ENCODE assay signal across 17 cellular contexts in the genomic region with DNA sequence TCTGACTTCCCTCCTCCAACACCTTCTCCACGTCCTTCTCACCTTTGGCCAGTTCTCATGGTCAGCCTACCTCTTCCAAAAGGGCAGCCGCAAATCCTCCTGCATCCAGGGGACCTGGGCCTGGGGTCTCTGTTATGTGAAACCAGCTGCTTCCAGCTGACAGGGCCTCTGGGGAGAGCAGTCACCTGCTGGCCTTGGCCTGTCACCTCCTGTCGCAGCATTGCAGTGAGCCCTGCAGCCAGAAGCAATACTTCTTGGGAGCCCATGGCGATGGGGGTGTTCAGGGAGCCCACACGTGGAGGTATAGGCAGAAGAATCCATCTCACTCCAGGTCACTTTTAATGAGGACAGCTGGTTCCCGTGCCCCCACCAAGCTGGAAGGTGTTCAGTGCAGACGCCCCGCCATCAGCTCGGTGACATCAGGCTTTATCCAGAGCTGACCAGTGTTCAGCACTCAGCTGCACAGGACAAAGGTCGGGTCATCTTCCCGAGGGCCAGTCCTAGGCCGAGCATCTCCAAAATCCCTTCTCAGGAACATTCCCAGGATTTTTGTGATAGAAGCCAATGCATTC. TPM values are rescaled to one million over a fixed set of nuclear protein-coding genes. Genes with fewer than 3 reads are reported as not detected.
DNase-seq lines count a peak whose midpoint lies in the region; ATAC-seq, FAIRE-seq and TF ChIP-seq lines count a peak whose summit lies in the region.
"Had no signal": no experiment of that assay in that cellular context is flagged by ENCODE, and none has a peak within 500 bp of the region (broad histone marks: within the 10 kb centered on the region; RNA-seq: fewer than 3 reads in every experiment).

No MANE protein-coding gene starts in this region.

- no peak overlapping the region for H3K4me3 Mint-ChIP-seq in CD8-positive, alpha-beta T cell

- DNase-seq in D341Med (ENCODE audit: low spot score) = peak; percentile 3
- DNase-seq in RWPE1 (ENCODE audit: low spot score) = no peak
- DNase-seq in kidney = peak; percentile 48
- peak; percentile 46 for DNase-seq in posterior vena cava (ENCODE audit: low spot score)
- no peak for DNase-seq in NCI-H2107 treated with DMSO at 0.1 percent for 48 hours (lab: John Stamatoyannopoulos, UW; ENCODE audit: unreplicated experiment)
- DNase-seq in CD8-positive, alpha-beta T cell = no peak
- no peak for DNase-seq in COLO829 (ENCODE audit: low spot score)
- DNase-seq: BE2C, NCI-H1436 treated with DMSO at 0.1 percent for 48 hours, NCI-H526 treated with DMSO at 0.1 percent for 48 hours had no signal

- no peak for TF ChIP-seq CTCF in RWPE1 (conservative IDR thresholded peaks at IDR 0.05; ENCODE audit: low read depth)
- no peak for TF ChIP-seq CTCF in kidney (IDR thresholded peaks at IDR 0.05; ENCODE audit: borderline replicate concordance, extremely low read depth, insufficient read depth)
- TF ChIP-seq CTCF in CD8-positive, alpha-beta T cell (IDR thresholded peaks at IDR 0.05) = no peak

- H3K9ac ChIP-seq in kidney (ENCODE audit: low read length in 2 of 2) = no peak overlapping the region

- peak overlapping the region; percentile 98 for H3K27ac ChIP-seq in RWPE1
- peak overlapping the region; percentile 45 to 80 for H3K27ac ChIP-seq in kidney (ENCODE audit: low read depth in 2 of 2, low read length in 2 of 2)
- no peak overlapping the region for H3K27ac ChIP-seq in CD8-positive, alpha-beta T cell (ENCODE audit: low read depth, low read length)

- ATAC-seq in GM18868 (IDR thresholded peaks at IDR 0.05; ENCODE audit: unreplicated experiment) = no peak
- no peak for ATAC-seq in CD8-positive, alpha-beta T cell
- ATAC-seq: GM12878 had no signal

- no peaks in the 10 kb centered on the region for H3K4me1 Mint-ChIP-seq in CD8-positive, alpha-beta T cell (ENCODE audit: low read depth)

- no peaks in the 10 kb centered on the region for H3K27me3 ChIP-seq in CD8-positive, alpha-beta T cell (ENCODE audit: insufficient read depth, low read length)
- H3K27me3 ChIP-seq: BE2C had no signal

- H3K36me3 Mint-ChIP-seq in CD8-positive, alpha-beta T cell = no peaks in the 10 kb centered on the region

- intact Hi-C loops in kidney (cut with DNase I) = no loop called here
- intact Hi-C loops in posterior vena cava (cut with DNase I) = no loop called here
- intact Hi-C loops in CD8-positive, alpha-beta T cell (cut with DNase I, micrococcal nuclease) = no loop called here

- H3K4me3 ChIP-seq in kidney (ENCODE audit: low read length in 2 of 2) = peak overlapping the region; percentile 26 to 41
- no peak overlapping the region for H3K4me3 ChIP-seq in CD8-positive, alpha-beta T cell (ENCODE audit: low read depth, low read length)
- H3K4me3 ChIP-seq: GM12878, K562 had no signal

- POLR2A ChIA-PET in RWPE1 (lab: Yijun Ruan, JAX; ENCODE audit: low non-redundant PET) = interaction anchor here (1.0 kb wide), 1 partner anchor 10 kb away, joined by 5 read pairs; no protein-coding TSS in a partner anchor
- POLR2A ChIA-PET in CD8-positive, alpha-beta T cell (lab: Charles Lee) = no interaction called here

- no peak for FAIRE-seq in kidney (lab: Jason Lieb, UNC)
- FAIRE-seq: GM12878, GM18507, K562 had no signal

- CTCF ChIA-PET in RWPE1 (lab: Yijun Ruan, JAX) = interaction anchor here (0.6 to 2.4 kb wide), 12 partner anchors 10 to 205 kb away, joined by 3 to 16 read pairs (median 4); a partner anchor contains a TSS
- CTCF ChIA-PET in CD8-positive, alpha-beta T cell (lab: Charles Lee) = no interaction called here

- H3K9me3 ChIP-seq in kidney (ENCODE audit: control insufficient read depth in 1 of 2, low read length in 2 of 2) = no peaks in the 10 kb centered on the region
- H3K9me3 ChIP-seq in CD8-positive, alpha-beta T cell (ENCODE audit: low read length) = no peaks in the 10 kb centered on the region
- H3K9me3 ChIP-seq: BE2C had no signal

- no peak overlapping the region for H3K27ac Mint-ChIP-seq in CD8-positive, alpha-beta T cell

- H3K4me1 ChIP-seq in kidney (ENCODE audit: control insufficient read depth in 1 of 2, insufficient read depth in 1 of 2, low read depth in 1 of 2, low read length in 2 of 2) = peaks cover 34 to 46% of the 10 kb centered on the region in 2 donors
- no peaks in the 10 kb centered on the region for H3K4me1 ChIP-seq in CD8-positive, alpha-beta T cell (ENCODE audit: insufficient read depth, low read length)
- H3K4me1 ChIP-seq: BE2C had no signal

- no peaks in the 10 kb centered on the region for H3K27me3 Mint-ChIP-seq in CD8-positive, alpha-beta T cell (ENCODE audit: low read depth)

- no peaks in the 10 kb centered on the region for H3K36me3 ChIP-seq in kidney (ENCODE audit: control insufficient read depth in 1 of 2, insufficient read depth in 2 of 2, low read length in 2 of 2)
- H3K36me3 ChIP-seq in CD8-positive, alpha-beta T cell (ENCODE audit: insufficient read depth, low read length) = no peaks in the 10 kb centered on the region
- H3K36me3 ChIP-seq: BE2C had no signal

- H3K9me3 Mint-ChIP-seq in CD8-positive, alpha-beta T cell = no peaks in the 10 kb centered on the region

RNA-seq across cellular contexts. Expression of a gene that starts 1.7 kb away (rescaled TPM):
- 46.3 TPM for total RNA-seq in kidney
- 61.5 TPM for polyA plus RNA-seq in kidney (ENCODE audit: insufficient read depth, low read depth, low replicate concordance)
- total RNA-seq in posterior vena cava = not detected
- total RNA-seq in CD8-positive, alpha-beta T cell = not detected
- total RNA-seq: GM12878, HT1080, K562, Right ventricle myocardium superior had no signal
- polyA plus RNA-seq: AG04450, GM12878, K562 had no signal

RNA-seq across cellular contexts. Expression of a gene that starts 30.0 kb away (rescaled TPM):
- total RNA-seq in kidney = 1.4 TPM
- 0.75 TPM for polyA plus RNA-seq in kidney (ENCODE audit: insufficient read depth, low read depth, low replicate concordance)
- total RNA-seq in posterior vena cava = under 1 TPM in 1 of 2 donors, not detected in 1; 0.46 TPM
- not detected for total RNA-seq in CD8-positive, alpha-beta T cell
- total RNA-seq: GM12878, K562 had no signal
- polyA plus RNA-seq: K562 had no signal

Comparison
In these comparisons a context has a peak if more than half of its experiments do, and no peak if none do; other contexts are left out.
1. DNase-seq: peak in D341Med (single experiment), kidney (single experiment) and posterior vena cava (single experiment); none in RWPE1 (single experiment), NCI-H2107 treated with DMSO at 0.1 percent for 48 hours (single experiment), CD8-positive, alpha-beta T cell (0 of 7) and COLO829 (single experiment).
2. RNA of a gene that starts 1.7 kb away (total RNA-seq): 46.3 TPM in kidney (single experiment); not detected in posterior vena cava and not detected in CD8-positive, alpha-beta T cell; every median in the first group is over 10 times any median in the second.